Comparison of ENCODE assay signal across 8 cellular contexts in the genomic region with DNA sequence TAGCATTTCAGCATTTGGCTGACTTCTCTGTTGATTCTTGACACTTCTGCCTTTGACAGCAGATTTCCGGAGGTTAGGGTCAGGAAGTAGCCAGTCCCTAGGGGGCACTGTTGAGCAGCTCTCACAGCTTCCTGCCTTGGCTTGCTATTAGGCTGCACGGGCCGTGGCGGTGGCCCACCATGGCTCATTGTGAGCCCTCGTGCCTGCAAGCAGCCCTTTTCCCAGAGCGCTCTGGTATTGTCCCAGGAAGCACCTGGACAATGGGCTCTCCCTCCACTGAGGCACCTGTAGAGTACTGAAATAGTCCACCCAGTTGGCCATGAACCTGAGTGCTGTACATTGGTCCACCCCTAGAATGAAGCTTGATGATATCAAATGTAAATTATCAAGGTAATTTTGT.
DNase-seq lines count a peak whose midpoint lies in the region; ATAC-seq, FAIRE-seq and TF ChIP-seq lines count a peak whose summit lies in the region.

No MANE protein-coding gene starts in this region.

- peaks cover 16% of the 10 kb centered on the region for H3K36me3 Mint-ChIP-seq in memory B cell

- no peaks in the 10 kb centered on the region for H3K27me3 ChIP-seq in bronchial epithelial cell (ENCODE audit: control insufficient read depth, insufficient read depth, low read length)

- H3K9me3 Mint-ChIP-seq in memory B cell, result no peaks in the 10 kb centered on the region

- FAIRE-seq in HTR-8/SVneo (lab: Jason Lieb, UNC) (no peak), bronchial epithelial cell (lab: Jason Lieb, UNC) (no peak)

- H3K36me3 ChIP-seq in bronchial epithelial cell (ENCODE audit: control insufficient read depth, insufficient read depth, low read length), result peaks cover 10% of the 10 kb centered on the region

- H3K4me3 ChIP-seq in bronchial epithelial cell (ENCODE audit: low read depth, low read length), result no peak overlapping the region

- H3K27ac Mint-ChIP-seq in memory B cell, result no peak overlapping the region

- peak; percentile 63 for TF ChIP-seq CTCF in VCaP (conservative IDR thresholded peaks at IDR 0.05)
- TF ChIP-seq CTCF in bronchial epithelial cell (IDR thresholded peaks at IDR 0.05; ENCODE audit: insufficient read depth, low read length, severe bottlenecking), result peak; percentile 84

- H3K4me1 Mint-ChIP-seq in memory B cell, result peaks cover 13% of the 10 kb centered on the region

- ATAC-seq in memory B cell (ENCODE audit: low read depth), result peak; percentile 92
- no peak for ATAC-seq in HG02763 (IDR thresholded peaks at IDR 0.05; ENCODE audit: unreplicated experiment)

- H3K4me3 Mint-ChIP-seq in memory B cell, result no peak overlapping the region

- DNase-seq in CMK (ENCODE audit: low read depth) (peak; percentile 27), HTR-8/SVneo (ENCODE audit: insufficient read length, low spot score) (peak; percentile 25), bronchial epithelial cell (ENCODE audit: low read depth) (peak; percentile 28), memory B cell (ENCODE audit: low spot score in 2 of 2) (peak; percentile 61 to 63), NCI-H2196 (lab: John Stamatoyannopoulos, UW; ENCODE audit: unreplicated experiment) (no peak)
- peak; percentile 7 for DNase-seq in stimulated activated CD8-positive, alpha-beta memory T cell treated with anti-CD3 and anti-CD28 coated beads, Interleukin-7, amount 100 ng/mL, for 4 hours (ENCODE audit: low read depth in 2 of 2)

- H3K27ac ChIP-seq in VCaP, result no peak overlapping the region

- H3K27me3 Mint-ChIP-seq in memory B cell, result no peaks in the 10 kb centered on the region
